In genomic region chr7:131008840-131009651, GRCh38 we compare ENCODE assay signal across 9 cellular contexts.
DNase-seq lines count a peak whose midpoint lies in the region; ATAC-seq and TF ChIP-seq lines count a peak whose summit lies in the region.
"Had no signal": no experiment of that assay in that cellular context is flagged by ENCODE, and none has a peak within 500 bp of the region (broad histone marks: within the 10 kb centered on the region; RNA-seq: fewer than 3 reads in every experiment).

No MANE protein-coding gene starts in this region.

- intact Hi-C loops in left ventricle myocardium inferior (cut with micrococcal nuclease): no loop called here
- intact Hi-C loops in cardiac septum (cut with DNase I): loop anchor here (2.0 kb wide), 1 partner anchor 112 kb away; no protein-coding TSS in a partner anchor
- intact Hi-C loops in activated T-helper 2 cell treated with anti-CD3 and anti-CD28 coated beads, Interferon-gamma antibody, Interleukin-2, Interleukin-4, amounts not matched to agents 10 μg/mL and 5 μg/mL and 100 μg/mL, durations not matched to agents 14 hours and 24 hours and 36 hours (cut with micrococcal nuclease): loop anchor here (2.0 kb wide), 1 partner anchor 112 kb away; no protein-coding TSS in a partner anchor

- TF ChIP-seq CTCF in left ventricle myocardium inferior (IDR thresholded peaks at IDR 0.05; ENCODE audit: borderline replicate concordance) (no peak), upper lobe of left lung (IDR thresholded peaks at IDR 0.05) (no peak)

- H3K27ac ChIP-seq in left ventricle myocardium inferior (replicated peaks): peak overlapping the region; percentile 79
- H3K27ac ChIP-seq in upper lobe of left lung: peak overlapping the region; percentile 49 to 77 (median 64)

- no peaks in the 10 kb centered on the region for H3K9me3 ChIP-seq in left ventricle myocardium inferior (replicated peaks)
- H3K9me3 ChIP-seq in upper lobe of left lung: no peaks in the 10 kb centered on the region

- H3K27ac Mint-ChIP-seq in activated T-helper 2 cell treated with anti-CD3 and anti-CD28 coated beads, Interferon-gamma antibody, Interleukin-2, Interleukin-4, amounts not matched to agents 10 μg/mL and 5 μg/mL and 100 μg/mL, durations not matched to agents 14 hours and 24 hours and 36 hours: peak overlapping the region; percentile 95

- no peak for TF ChIP-seq EP300 in upper lobe of left lung (IDR thresholded peaks at IDR 0.05)

- 56% methylated on average over 5 of the region's 5 CpGs for WGBS in upper lobe of left lung, 2 donors

- H3K9me3 Mint-ChIP-seq in activated T-helper 2 cell treated with anti-CD3 and anti-CD28 coated beads, Interferon-gamma antibody, Interleukin-2, Interleukin-4, amounts not matched to agents 10 μg/mL and 5 μg/mL and 100 μg/mL, durations not matched to agents 14 hours and 24 hours and 36 hours: peaks cover 14% of the 10 kb centered on the region

- H3K4me1 ChIP-seq in left ventricle myocardium inferior (peaks cover 74% of the 10 kb centered on the region), upper lobe of left lung (peaks cover 68 to 74% (median 70%) of the 10 kb centered on the region in 4 donors)

- H3K4me3 ChIP-seq in left ventricle myocardium inferior: no peak overlapping the region
- H3K4me3 ChIP-seq in upper lobe of left lung: no peak overlapping the region

- no peak for TF ChIP-seq POLR2A in upper lobe of left lung (IDR thresholded peaks at IDR 0.05)

- peaks cover 75% of the 10 kb centered on the region for H3K4me1 Mint-ChIP-seq in activated T-helper 2 cell treated with anti-CD3 and anti-CD28 coated beads, Interferon-gamma antibody, Interleukin-2, Interleukin-4, amounts not matched to agents 10 μg/mL and 5 μg/mL and 100 μg/mL, durations not matched to agents 14 hours and 24 hours and 36 hours (ENCODE audit: low read depth)

- no peaks in the 10 kb centered on the region for H3K27me3 ChIP-seq in left ventricle myocardium inferior (ENCODE audit: low read depth)
- H3K27me3 ChIP-seq in upper lobe of left lung: no peaks in the 10 kb centered on the region

- H3K36me3 ChIP-seq in left ventricle myocardium inferior (peaks cover 7% of the 10 kb centered on the region), upper lobe of left lung (peaks cover 0 to 7% (median 0%) of the 10 kb centered on the region in 4 donors)

- no peaks in the 10 kb centered on the region for H3K27me3 Mint-ChIP-seq in activated T-helper 2 cell treated with anti-CD3 and anti-CD28 coated beads, Interferon-gamma antibody, Interleukin-2, Interleukin-4, amounts not matched to agents 10 μg/mL and 5 μg/mL and 100 μg/mL, durations not matched to agents 14 hours and 24 hours and 36 hours (ENCODE audit: low read depth)

- peak overlapping the region; percentile 47 for H3K4me3 Mint-ChIP-seq in activated T-helper 2 cell treated with anti-CD3 and anti-CD28 coated beads, Interferon-gamma antibody, Interleukin-2, Interleukin-4, amounts not matched to agents 10 μg/mL and 5 μg/mL and 100 μg/mL, durations not matched to agents 14 hours and 24 hours and 36 hours (ENCODE audit: low read depth)

- H3K36me3 Mint-ChIP-seq in activated T-helper 2 cell treated with anti-CD3 and anti-CD28 coated beads, Interferon-gamma antibody, Interleukin-2, Interleukin-4, amounts not matched to agents 10 μg/mL and 5 μg/mL and 100 μg/mL, durations not matched to agents 14 hours and 24 hours and 36 hours (ENCODE audit: low read depth): peaks cover 24% of the 10 kb centered on the region

- DNase-seq in left ventricle myocardium inferior (no peak), cardiac septum (ENCODE audit: low spot score) (no peak), kidney tubule cell (ENCODE audit: low spot score) (peak; percentile 40), upper lobe of left lung (no peak), MV-4-11 (lab: John Stamatoyannopoulos, UW) (no peak), T1000 (lab: John Stamatoyannopoulos, UW) (no peak)
- DNase-seq in activated T-helper 2 cell treated with anti-CD3 and anti-CD28 coated beads, Interferon-gamma antibody, Interleukin-2, Interleukin-4, amounts not matched to agents 10 μg/mL and 5 μg/mL and 100 μg/mL, durations not matched to agents 14 hours and 24 hours and 36 hours (ENCODE audit: low spot score): no peak

- ATAC-seq in upper lobe of left lung (ENCODE audit: low FRiP score in 2 of 2) (no peak), GM18519 (IDR thresholded peaks at IDR 0.05; ENCODE audit: low FRiP score, unreplicated experiment) (no peak)
- ATAC-seq: Right ventricle myocardium inferior had no signal
